In the genomic region with DNA sequence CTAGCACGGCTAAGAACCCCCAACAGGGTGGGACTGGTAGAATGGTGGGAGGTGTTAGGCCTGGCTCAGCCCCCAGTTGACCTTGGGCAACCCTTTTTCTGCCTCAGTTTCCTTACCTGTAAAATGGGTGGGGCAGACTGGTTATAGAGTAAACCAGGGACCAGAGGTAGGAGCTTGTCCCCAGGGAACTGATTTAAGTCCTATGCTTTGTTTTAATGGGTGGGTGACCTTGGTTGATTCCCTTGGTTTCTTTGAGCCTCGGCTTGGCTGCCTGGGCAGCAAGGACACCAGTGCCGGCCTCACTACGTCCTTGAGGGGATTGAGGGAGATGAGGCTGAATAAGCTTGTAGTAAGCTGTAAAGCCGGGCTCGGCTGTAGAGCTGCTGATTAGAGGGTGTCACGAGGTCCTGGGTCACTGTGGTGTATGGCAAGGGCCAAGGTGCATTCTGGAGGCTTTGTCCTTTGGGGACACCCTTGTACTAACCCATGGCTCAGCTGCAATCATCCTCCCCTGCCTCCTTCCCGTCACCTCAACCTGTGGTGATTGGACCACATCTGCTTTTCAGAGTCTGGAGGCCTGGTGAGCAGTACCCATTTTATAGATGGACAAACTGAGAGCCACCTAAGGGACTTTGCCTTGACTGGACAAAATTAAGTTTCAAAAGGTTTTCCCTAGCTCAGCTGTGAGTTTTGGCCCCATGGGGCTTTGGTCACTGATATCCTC, we compare ENCODE assay signal across 1 cellular context.
TF ChIP-seq lines count a peak whose summit lies in the region.

No MANE protein-coding gene starts in this region.

TF ChIP-seq in K562, 482 proteins besides CTCF, POLR2A, EP300 and RAD21 (continued from another document and continues in another):
- TF ChIP-seq, protein P1, sequence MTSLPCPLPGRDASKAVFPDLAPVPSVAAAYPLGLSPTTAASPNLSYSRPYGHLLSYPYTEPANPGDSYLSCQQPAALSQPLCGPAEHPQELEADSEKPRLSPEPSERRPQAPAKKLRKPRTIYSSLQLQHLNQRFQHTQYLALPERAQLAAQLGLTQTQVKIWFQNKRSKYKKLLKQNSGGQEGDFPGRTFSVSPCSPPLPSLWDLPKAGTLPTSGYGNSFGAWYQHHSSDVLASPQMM (CRISPR knock-in tag; IDR thresholded peaks at IDR 0.05): no peak
- TF ChIP-seq FOXK2 (conservative IDR thresholded peaks at IDR 0.05 in 1 of 2, IDR thresholded peaks at IDR 0.05 in 1 of 2; ENCODE audit: low read depth in 2 of 2) (0 out of 4 replicates have a peak, but pooled peaks of 1 of the 2 experiments have one; percentile 35), CREBBP (IDR thresholded peaks at IDR 0.05; ENCODE audit: low read depth, low read length) (no peak), NCOA4 (IDR thresholded peaks at IDR 0.05; ENCODE audit: partially characterized antibody) (peak; percentile 92), GABPA (tag; conservative IDR thresholded peaks at IDR 0.05; ENCODE audit: low read depth) (no peak), ZNF212 (CRISPR knock-in tag; IDR thresholded peaks at IDR 0.05) (0 out of 2 replicates have a peak, but pooled peaks have one; percentile 66), POU5F1 (IDR thresholded peaks at IDR 0.05; ENCODE audit: borderline replicate concordance, low read depth, low read length, partially characterized antibody) (no peak), BCOR (IDR thresholded peaks at IDR 0.05) (peak; percentile 100), ADNP (tag; IDR thresholded peaks at IDR 0.05) (no peak), DPF2 (IDR thresholded peaks at IDR 0.05) (peak; percentile 57; the same call in 1 of the 2 replicates), ZNF77 (CRISPR knock-in tag; IDR thresholded peaks at IDR 0.05) (no peak), ARNT (IDR thresholded peaks at IDR 0.05) (0 out of 4 replicates have a peak, but pooled peaks have one; percentile 38 to 50), CREM (IDR thresholded peaks at IDR 0.05; ENCODE audit: low read depth) (no peak), NRF1 (conservative IDR thresholded peaks at IDR 0.05 in 1 of 2, IDR thresholded peaks at IDR 0.05 in 1 of 2) (no peak), ZNF232 (CRISPR knock-in tag; IDR thresholded peaks at IDR 0.05) (no peak), SRSF9 (IDR thresholded peaks at IDR 0.05; ENCODE audit: borderline replicate concordance, low read depth, low read length) (no peak), NBN (IDR thresholded peaks at IDR 0.05; ENCODE audit: low read depth) (peak; percentile 89), TRIM24 (IDR thresholded peaks at IDR 0.05) (no peak), ZNF134 (CRISPR knock-in tag; conservative IDR thresholded peaks at IDR 0.05) (no peak), ZNF707 (CRISPR knock-in tag; conservative IDR thresholded peaks at IDR 0.05) (no peak), ZFP30 (CRISPR knock-in tag; IDR thresholded peaks at IDR 0.05; ENCODE audit: borderline replicate concordance) (no peak), RBM15 (IDR thresholded peaks at IDR 0.05; ENCODE audit: insufficient read depth, low read length) (no peak), GATAD2B (IDR thresholded peaks at IDR 0.05; ENCODE audit: borderline replicate concordance) (no peak), ZNF347 (CRISPR knock-in tag; IDR thresholded peaks at IDR 0.05; ENCODE audit: low read depth) (no peak), TARDBP (IDR thresholded peaks at IDR 0.05) (no peak), ZNF263 (CRISPR knock-in tag; IDR thresholded peaks at IDR 0.05; ENCODE audit: borderline replicate concordance) (no peak), ZNF766 (CRISPR knock-in tag; conservative IDR thresholded peaks at IDR 0.05) (no peak), HDGF (IDR thresholded peaks at IDR 0.05) (peak; percentile 94; the same call in 1 of the 2 replicates)
- TF ChIP-seq, protein P2, sequence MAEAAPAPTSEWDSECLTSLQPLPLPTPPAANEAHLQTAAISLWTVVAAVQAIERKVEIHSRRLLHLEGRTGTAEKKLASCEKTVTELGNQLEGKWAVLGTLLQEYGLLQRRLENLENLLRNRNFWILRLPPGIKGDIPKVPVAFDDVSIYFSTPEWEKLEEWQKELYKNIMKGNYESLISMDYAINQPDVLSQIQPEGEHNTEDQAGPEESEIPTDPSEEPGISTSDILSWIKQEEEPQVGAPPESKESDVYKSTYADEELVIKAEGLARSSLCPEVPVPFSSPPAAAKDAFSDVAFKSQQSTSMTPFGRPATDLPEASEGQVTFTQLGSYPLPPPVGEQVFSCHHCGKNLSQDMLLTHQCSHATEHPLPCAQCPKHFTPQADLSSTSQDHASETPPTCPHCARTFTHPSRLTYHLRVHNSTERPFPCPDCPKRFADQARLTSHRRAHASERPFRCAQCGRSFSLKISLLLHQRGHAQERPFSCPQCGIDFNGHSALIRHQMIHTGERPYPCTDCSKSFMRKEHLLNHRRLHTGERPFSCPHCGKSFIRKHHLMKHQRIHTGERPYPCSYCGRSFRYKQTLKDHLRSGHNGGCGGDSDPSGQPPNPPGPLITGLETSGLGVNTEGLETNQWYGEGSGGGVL (CRISPR knock-in tag; IDR thresholded peaks at IDR 0.05): no peak
- TF ChIP-seq, protein P3, sequence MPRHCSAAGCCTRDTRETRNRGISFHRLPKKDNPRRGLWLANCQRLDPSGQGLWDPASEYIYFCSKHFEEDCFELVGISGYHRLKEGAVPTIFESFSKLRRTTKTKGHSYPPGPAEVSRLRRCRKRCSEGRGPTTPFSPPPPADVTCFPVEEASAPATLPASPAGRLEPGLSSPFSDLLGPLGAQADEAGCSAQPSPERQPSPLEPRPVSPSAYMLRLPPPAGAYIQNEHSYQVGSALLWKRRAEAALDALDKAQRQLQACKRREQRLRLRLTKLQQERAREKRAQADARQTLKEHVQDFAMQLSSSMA (CRISPR knock-in tag; IDR thresholded peaks at IDR 0.05): no peak
- TF ChIP-seq, protein P4, sequence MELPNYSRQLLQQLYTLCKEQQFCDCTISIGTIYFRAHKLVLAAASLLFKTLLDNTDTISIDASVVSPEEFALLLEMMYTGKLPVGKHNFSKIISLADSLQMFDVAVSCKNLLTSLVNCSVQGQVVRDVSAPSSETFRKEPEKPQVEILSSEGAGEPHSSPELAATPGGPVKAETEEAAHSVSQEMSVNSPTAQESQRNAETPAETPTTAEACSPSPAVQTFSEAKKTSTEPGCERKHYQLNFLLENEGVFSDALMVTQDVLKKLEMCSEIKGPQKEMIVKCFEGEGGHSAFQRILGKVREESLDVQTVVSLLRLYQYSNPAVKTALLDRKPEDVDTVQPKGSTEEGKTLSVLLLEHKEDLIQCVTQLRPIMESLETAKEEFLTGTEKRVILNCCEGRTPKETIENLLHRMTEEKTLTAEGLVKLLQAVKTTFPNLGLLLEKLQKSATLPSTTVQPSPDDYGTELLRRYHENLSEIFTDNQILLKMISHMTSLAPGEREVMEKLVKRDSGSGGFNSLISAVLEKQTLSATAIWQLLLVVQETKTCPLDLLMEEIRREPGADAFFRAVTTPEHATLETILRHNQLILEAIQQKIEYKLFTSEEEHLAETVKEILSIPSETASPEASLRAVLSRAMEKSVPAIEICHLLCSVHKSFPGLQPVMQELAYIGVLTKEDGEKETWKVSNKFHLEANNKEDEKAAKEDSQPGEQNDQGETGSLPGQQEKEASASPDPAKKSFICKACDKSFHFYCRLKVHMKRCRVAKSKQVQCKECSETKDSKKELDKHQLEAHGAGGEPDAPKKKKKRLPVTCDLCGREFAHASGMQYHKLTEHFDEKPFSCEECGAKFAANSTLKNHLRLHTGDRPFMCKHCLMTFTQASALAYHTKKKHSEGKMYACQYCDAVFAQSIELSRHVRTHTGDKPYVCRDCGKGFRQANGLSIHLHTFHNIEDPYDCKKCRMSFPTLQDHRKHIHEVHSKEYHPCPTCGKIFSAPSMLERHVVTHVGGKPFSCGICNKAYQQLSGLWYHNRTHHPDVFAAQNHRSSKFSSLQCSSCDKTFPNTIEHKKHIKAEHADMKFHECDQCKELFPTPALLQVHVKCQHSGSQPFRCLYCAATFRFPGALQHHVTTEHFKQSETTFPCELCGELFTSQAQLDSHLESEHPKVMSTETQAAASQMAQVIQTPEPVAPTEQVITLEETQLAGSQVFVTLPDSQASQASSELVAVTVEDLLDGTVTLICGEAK (IDR thresholded peaks at IDR 0.05): no peak
- TF ChIP-seq, protein P4 (CRISPR knock-in tag; IDR thresholded peaks at IDR 0.05): no peak
- TF ChIP-seq, protein P5, sequence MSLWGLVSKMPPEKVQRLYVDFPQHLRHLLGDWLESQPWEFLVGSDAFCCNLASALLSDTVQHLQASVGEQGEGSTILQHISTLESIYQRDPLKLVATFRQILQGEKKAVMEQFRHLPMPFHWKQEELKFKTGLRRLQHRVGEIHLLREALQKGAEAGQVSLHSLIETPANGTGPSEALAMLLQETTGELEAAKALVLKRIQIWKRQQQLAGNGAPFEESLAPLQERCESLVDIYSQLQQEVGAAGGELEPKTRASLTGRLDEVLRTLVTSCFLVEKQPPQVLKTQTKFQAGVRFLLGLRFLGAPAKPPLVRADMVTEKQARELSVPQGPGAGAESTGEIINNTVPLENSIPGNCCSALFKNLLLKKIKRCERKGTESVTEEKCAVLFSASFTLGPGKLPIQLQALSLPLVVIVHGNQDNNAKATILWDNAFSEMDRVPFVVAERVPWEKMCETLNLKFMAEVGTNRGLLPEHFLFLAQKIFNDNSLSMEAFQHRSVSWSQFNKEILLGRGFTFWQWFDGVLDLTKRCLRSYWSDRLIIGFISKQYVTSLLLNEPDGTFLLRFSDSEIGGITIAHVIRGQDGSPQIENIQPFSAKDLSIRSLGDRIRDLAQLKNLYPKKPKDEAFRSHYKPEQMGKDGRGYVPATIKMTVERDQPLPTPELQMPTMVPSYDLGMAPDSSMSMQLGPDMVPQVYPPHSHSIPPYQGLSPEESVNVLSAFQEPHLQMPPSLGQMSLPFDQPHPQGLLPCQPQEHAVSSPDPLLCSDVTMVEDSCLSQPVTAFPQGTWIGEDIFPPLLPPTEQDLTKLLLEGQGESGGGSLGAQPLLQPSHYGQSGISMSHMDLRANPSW (CRISPR knock-in tag; IDR thresholded peaks at IDR 0.05): no peak; the same call in 1 of the 2 replicates
- TF ChIP-seq, protein P6, sequence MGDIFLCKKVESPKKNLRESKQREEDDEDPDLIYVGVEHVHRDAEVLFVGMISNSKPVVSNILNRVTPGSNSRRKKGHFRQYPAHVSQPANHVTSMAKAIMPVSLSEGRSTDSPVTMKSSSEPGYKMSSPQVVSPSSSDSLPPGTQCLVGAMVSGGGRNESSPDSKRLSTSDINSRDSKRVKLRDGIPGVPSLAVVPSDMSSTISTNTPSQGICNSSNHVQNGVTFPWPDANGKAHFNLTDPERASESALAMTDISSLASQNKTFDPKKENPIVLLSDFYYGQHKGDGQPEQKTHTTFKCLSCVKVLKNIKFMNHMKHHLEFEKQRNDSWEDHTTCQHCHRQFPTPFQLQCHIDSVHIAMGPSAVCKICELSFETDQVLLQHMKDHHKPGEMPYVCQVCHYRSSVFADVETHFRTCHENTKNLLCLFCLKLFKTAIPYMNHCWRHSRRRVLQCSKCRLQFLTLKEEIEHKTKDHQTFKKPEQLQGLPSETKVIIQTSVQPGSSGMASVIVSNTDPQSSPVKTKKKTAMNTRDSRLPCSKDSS (IDR thresholded peaks at IDR 0.05; ENCODE audit: low read depth, partially characterized antibody): no peak
- TF ChIP-seq, protein P7, sequence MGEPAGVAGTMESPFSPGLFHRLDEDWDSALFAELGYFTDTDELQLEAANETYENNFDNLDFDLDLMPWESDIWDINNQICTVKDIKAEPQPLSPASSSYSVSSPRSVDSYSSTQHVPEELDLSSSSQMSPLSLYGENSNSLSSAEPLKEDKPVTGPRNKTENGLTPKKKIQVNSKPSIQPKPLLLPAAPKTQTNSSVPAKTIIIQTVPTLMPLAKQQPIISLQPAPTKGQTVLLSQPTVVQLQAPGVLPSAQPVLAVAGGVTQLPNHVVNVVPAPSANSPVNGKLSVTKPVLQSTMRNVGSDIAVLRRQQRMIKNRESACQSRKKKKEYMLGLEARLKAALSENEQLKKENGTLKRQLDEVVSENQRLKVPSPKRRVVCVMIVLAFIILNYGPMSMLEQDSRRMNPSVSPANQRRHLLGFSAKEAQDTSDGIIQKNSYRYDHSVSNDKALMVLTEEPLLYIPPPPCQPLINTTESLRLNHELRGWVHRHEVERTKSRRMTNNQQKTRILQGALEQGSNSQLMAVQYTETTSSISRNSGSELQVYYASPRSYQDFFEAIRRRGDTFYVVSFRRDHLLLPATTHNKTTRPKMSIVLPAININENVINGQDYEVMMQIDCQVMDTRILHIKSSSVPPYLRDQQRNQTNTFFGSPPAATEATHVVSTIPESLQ (CRISPR knock-in tag; IDR thresholded peaks at IDR 0.05): no peak
- TF ChIP-seq, protein P8, sequence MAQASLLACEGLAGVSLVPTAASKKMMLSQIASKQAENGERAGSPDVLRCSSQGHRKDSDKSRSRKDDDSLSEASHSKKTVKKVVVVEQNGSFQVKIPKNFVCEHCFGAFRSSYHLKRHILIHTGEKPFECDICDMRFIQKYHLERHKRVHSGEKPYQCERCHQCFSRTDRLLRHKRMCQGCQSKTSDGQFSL (CRISPR knock-in tag; IDR thresholded peaks at IDR 0.05): no peak
- TF ChIP-seq, protein P8 (tag; IDR thresholded peaks at IDR 0.05): no peak
